ENCODE assay signal across 22 cellular contexts in the genomic region with DNA sequence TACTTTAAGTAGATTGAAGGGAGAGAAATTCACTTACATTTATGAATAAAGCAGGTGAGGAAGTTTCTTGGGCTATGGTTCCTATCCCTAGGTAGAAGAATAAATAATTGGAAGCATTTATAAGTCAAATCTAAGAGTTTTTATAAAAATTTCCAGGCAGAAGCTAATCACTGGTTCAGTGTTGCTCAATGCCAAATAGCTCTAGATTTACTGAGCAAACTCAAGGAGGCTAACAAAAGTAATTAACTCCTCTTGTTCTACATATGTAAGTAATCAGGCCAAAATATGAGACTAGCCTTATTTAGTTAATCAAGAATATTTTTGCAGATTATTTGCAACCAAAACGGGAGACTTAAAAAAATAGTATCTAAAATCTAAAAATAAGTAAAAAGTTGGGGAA.
A peak's percentile ranks its signal among the peaks of the same experiment; 100 is the strongest.
DNase-seq lines count a peak whose midpoint lies in the region; ATAC-seq, FAIRE-seq and TF ChIP-seq lines count a peak whose summit lies in the region.
"Had no signal": no experiment of that assay in that cellular context is flagged by ENCODE, and none has a peak within 500 bp of the region (broad histone marks: within the 10 kb centered on the region; RNA-seq: fewer than 3 reads in every experiment).

No MANE protein-coding gene starts in this region.

- no peak for FAIRE-seq in A549 (lab: Jason Lieb, UNC)
- FAIRE-seq: D721Med, G401.6, GM12892, GM19239, HepG2, HTR-8/SVneo had no signal

- peaks cover 46% of the 10 kb centered on the region for H3K4me1 Mint-ChIP-seq in brain
- no peaks in the 10 kb centered on the region for H3K4me1 Mint-ChIP-seq in CD8-positive, alpha-beta memory T cell
- H3K4me1 Mint-ChIP-seq: CD4-positive, alpha-beta memory T cell had no signal

- no peak overlapping the region for H3K4me3 Mint-ChIP-seq in brain
- no peak overlapping the region for H3K4me3 Mint-ChIP-seq in CD8-positive, alpha-beta memory T cell
- H3K4me3 Mint-ChIP-seq: CD4-positive, alpha-beta memory T cell; H9 had no signal

- peak overlapping the region; percentile 0; the same call in 1 of the 3 replicates for H3K4me2 ChIP-seq in A549

- no peak overlapping the region for H3K27ac ChIP-seq in A549
- H3K27ac ChIP-seq in CD8-positive, alpha-beta memory T cell (ENCODE audit: low read depth, low read length), result no peak overlapping the region
- H3K27ac ChIP-seq: 22Rv1, C4-2B had no signal

- DNase-seq in A549 (ENCODE audit: low read depth in 1 of 2, low spot score in 1 of 2) (no peak), NCI-H69 (lab: John Stamatoyannopoulos, UW) (peak; percentile 10), fibroblast of peridontal ligament (ENCODE audit: extremely low read depth) (peak; percentile 26), midbrain (lab: John Stamatoyannopoulos, UW) (no peak), GM13976 (ENCODE audit: low spot score) (no peak), NCI-H1417 treated with DMSO at 0.1 percent for 48 hours (lab: John Stamatoyannopoulos, UW) (no peak)
- no peak for DNase-seq in CD8-positive, alpha-beta memory T cell
- DNase-seq: BE2C; CD4-positive, alpha-beta memory T cell; COR-L47; DMS153; DMS79 treated with DMSO at 0.1 percent for 48 hours; H9 had no signal

- H3K36me3 ChIP-seq in CD8-positive, alpha-beta memory T cell (ENCODE audit: insufficient read depth, low read length), result no peaks in the 10 kb centered on the region
- H3K36me3 ChIP-seq: BE2C had no signal

- POLR2A ChIA-PET in A549 (lab: Yijun Ruan, JAX), result no interaction called here
- POLR2A ChIA-PET in CD8-positive, alpha-beta memory T cell (lab: Charles Lee), result no interaction called here

- H3K36me3 Mint-ChIP-seq in brain, result no peaks in the 10 kb centered on the region
- H3K36me3 Mint-ChIP-seq in CD8-positive, alpha-beta memory T cell, result no peaks in the 10 kb centered on the region
- H3K36me3 Mint-ChIP-seq: CD4-positive, alpha-beta memory T cell had no signal

- TF ChIP-seq RAD21 in A549 (conservative IDR thresholded peaks at IDR 0.05 in 1 of 2, IDR thresholded peaks at IDR 0.05 in 1 of 2), result no peak

- no peaks in the 10 kb centered on the region for H3K27me3 ChIP-seq in CD8-positive, alpha-beta memory T cell (ENCODE audit: insufficient read depth, low read length, poor library complexity, severe bottlenecking)
- H3K27me3 ChIP-seq: BE2C had no signal

- TF ChIP-seq POLR2A in A549 (IDR thresholded peaks at IDR 0.05; ENCODE audit: low read length), result no peak

- CTCF ChIA-PET in A549 (lab: Yijun Ruan, JAX), result interaction anchor here (0.7 to 1.3 kb wide), 3 partner anchors 100 to 474 kb away, joined by 3 read pairs; no protein-coding TSS in a partner anchor
- CTCF ChIA-PET in CD8-positive, alpha-beta memory T cell (lab: Charles Lee), result no interaction called here

- H3K27me3 Mint-ChIP-seq in brain, result no peaks in the 10 kb centered on the region
- H3K27me3 Mint-ChIP-seq in CD8-positive, alpha-beta memory T cell, result no peaks in the 10 kb centered on the region

- WGBS in A549 (ENCODE audit: missing lambda C conversion rate), result 60% methylated on average over 1 of the region's 1 CpG

- no peak overlapping the region for H3K4me3 ChIP-seq in A549
- H3K4me3 ChIP-seq in CD8-positive, alpha-beta memory T cell (ENCODE audit: low read length), result no peak overlapping the region

- no peaks in the 10 kb centered on the region for H3K9me3 ChIP-seq in A549
- H3K9me3 ChIP-seq in CD8-positive, alpha-beta memory T cell (ENCODE audit: low read length), result no peaks in the 10 kb centered on the region
- H3K9me3 ChIP-seq: BE2C had no signal

- ATAC-seq in A549, result no peak
- ATAC-seq: HepG2 had no signal

- peak overlapping the region in 4 of 5 experiments; percentile 40 to 93 (median 84) for H3K27ac Mint-ChIP-seq in brain
- no peak overlapping the region for H3K27ac Mint-ChIP-seq in CD8-positive, alpha-beta memory T cell
- H3K27ac Mint-ChIP-seq: CD4-positive, alpha-beta memory T cell; H9 had no signal

- no peaks in the 10 kb centered on the region for H3K9me3 Mint-ChIP-seq in brain
- H3K9me3 Mint-ChIP-seq in CD8-positive, alpha-beta memory T cell, result peaks cover 0 to 4% (median 0%) of the 10 kb centered on the region in 5 donors
- H3K9me3 Mint-ChIP-seq: CD4-positive, alpha-beta memory T cell; H9 had no signal

- peaks cover 39% of the 10 kb centered on the region for H3K4me1 ChIP-seq in A549
- no peaks in the 10 kb centered on the region for H3K4me1 ChIP-seq in CD8-positive, alpha-beta memory T cell (ENCODE audit: insufficient read depth, low read length)
- H3K4me1 ChIP-seq: BE2C had no signal

- in situ Hi-C loops in GM13976 (cut with MboI; ENCODE audit: low sequenced_read_pairs, unreplicated experiment), result no loop called here

- TF ChIP-seq CTCF in A549 (IDR thresholded peaks at IDR 0.05) (no peak), brain (conservative IDR thresholded peaks at IDR 0.05) (no peak), GM13976 (IDR thresholded peaks at IDR 0.05; ENCODE audit: borderline replicate concordance, control extremely low read depth, extremely low read depth, insufficient read depth, missing control alignments) (no peak)

- no peak for TF ChIP-seq EP300 in A549 (IDR thresholded peaks at IDR 0.05)

TF ChIP-seq in A549, 52 proteins besides CTCF, POLR2A, EP300 and RAD21:
- TF ChIP-seq KDM5A (IDR thresholded peaks at IDR 0.05) (no peak), ZC3H11A (IDR thresholded peaks at IDR 0.05) (no peak), ZSCAN20 (CRISPR knock-in tag; IDR thresholded peaks at IDR 0.05) (no peak)
- TF ChIP-seq, protein P1, sequence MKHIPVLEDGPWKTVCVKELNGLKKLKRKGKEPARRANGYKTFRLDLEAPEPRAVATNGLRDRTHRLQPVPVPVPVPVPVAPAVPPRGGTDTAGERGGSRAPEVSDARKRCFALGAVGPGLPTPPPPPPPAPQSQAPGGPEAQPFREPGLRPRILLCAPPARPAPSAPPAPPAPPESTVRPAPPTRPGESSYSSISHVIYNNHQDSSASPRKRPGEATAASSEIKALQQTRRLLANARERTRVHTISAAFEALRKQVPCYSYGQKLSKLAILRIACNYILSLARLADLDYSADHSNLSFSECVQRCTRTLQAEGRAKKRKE (CRISPR knock-in tag; IDR thresholded peaks at IDR 0.05; ENCODE audit: low read depth), result no peak
- TF ChIP-seq, protein P2, sequence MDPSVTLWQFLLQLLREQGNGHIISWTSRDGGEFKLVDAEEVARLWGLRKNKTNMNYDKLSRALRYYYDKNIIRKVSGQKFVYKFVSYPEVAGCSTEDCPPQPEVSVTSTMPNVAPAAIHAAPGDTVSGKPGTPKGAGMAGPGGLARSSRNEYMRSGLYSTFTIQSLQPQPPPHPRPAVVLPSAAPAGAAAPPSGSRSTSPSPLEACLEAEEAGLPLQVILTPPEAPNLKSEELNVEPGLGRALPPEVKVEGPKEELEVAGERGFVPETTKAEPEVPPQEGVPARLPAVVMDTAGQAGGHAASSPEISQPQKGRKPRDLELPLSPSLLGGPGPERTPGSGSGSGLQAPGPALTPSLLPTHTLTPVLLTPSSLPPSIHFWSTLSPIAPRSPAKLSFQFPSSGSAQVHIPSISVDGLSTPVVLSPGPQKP (IDR thresholded peaks at IDR 0.05; ENCODE audit: low read depth, low read length), result no peak

Comparison
In these comparisons a context has a peak if more than half of its experiments do, and no peak if none do; other contexts are left out.
1. DNase-seq: peak in NCI-H69 (single experiment) and fibroblast of peridontal ligament (single experiment); none in A549 (0 of 2), midbrain (single experiment), CD8-positive, alpha-beta memory T cell (0 of 5), GM13976 (single experiment) and NCI-H1417 treated with DMSO at 0.1 percent for 48 hours (single experiment).
2. H3K27ac Mint-ChIP-seq: peak in brain (4 of 5); none in CD8-positive, alpha-beta memory T cell (0 of 8).